Comparison of ENCODE assay signal across 1 cellular context in genomic region chr17:81967533-81968395, GRCh38.
TF ChIP-seq lines count a peak whose summit lies in the region.

No MANE protein-coding gene starts in this region.

TF ChIP-seq in neural cell, 6 proteins besides CTCF, POLR2A, EP300 and RAD21 (continued from another document):
- no peak for TF ChIP-seq REST (IDR thresholded peaks at IDR 0.05; ENCODE audit: borderline replicate concordance)
- TF ChIP-seq TAF1 (IDR thresholded peaks at IDR 0.05; ENCODE audit: low read depth) = no peak
TF ChIP-seq in neural cell: peak in this region for 0.
